ENCODE assay signal across 26 cellular contexts in genomic region chr3:50296721-50297383, GRCh38. TPM values are rescaled to one million over a fixed set of nuclear protein-coding genes. Genes with fewer than 3 reads are reported as not detected.
DNase-seq lines count a peak whose midpoint lies in the region; ATAC-seq and TF ChIP-seq lines count a peak whose summit lies in the region.
"Had no signal": no experiment of that assay in that cellular context is flagged by ENCODE, and none has a peak within 500 bp of the region (broad histone marks: within the 10 kb centered on the region; RNA-seq: fewer than 3 reads in every experiment).

No MANE protein-coding gene starts in this region.

- H3K27me3 ChIP-seq in left ventricle myocardium inferior (ENCODE audit: low read depth) (no peaks in the 10 kb centered on the region), aorta (ENCODE audit: control insufficient read depth in 1 of 2, insufficient read depth in 2 of 2, low read length in 1 of 2) (no peaks in the 10 kb centered on the region)
- H3K27me3 ChIP-seq: colonic mucosa, upper lobe of left lung had no signal

- intact Hi-C loops in left ventricle myocardium inferior (cut with micrococcal nuclease) (no loop called here), Right ventricle myocardium superior (cut with DNase I) (no loop called here), aorta (cut with DNase I) (no loop called here)

- H3K4me3 ChIP-seq in left ventricle myocardium inferior (no peak overlapping the region), aorta (ENCODE audit: low read length in 2 of 2) (no peak overlapping the region)
- H3K4me3 ChIP-seq: colonic mucosa, lower lobe of right lung, upper lobe of left lung had no signal

- peak overlapping the region; percentile 99 for H3K27ac Mint-ChIP-seq in T-helper 2 cell treated with Interferon-gamma antibody and Interleukin-4, amounts not matched to agents 5 μg/mL and 100 μg/mL, for 36 hours
- peak overlapping the region in 5 of 6 donors; percentile 7 to 95 (median 31) for H3K27ac Mint-ChIP-seq in immature natural killer cell
- H3K27ac Mint-ChIP-seq: WTC11 had no signal

- no peak for TF ChIP-seq CTCF in left ventricle myocardium inferior (IDR thresholded peaks at IDR 0.05; ENCODE audit: borderline replicate concordance)

- H3K36me3 ChIP-seq in left ventricle myocardium inferior (peaks cover 10% of the 10 kb centered on the region), aorta (ENCODE audit: control insufficient read depth in 1 of 2, insufficient read depth in 2 of 2, low read length in 1 of 2) (no peaks in the 10 kb centered on the region)
- H3K36me3 ChIP-seq: colonic mucosa, lower lobe of right lung had no signal

- H3K9me3 ChIP-seq in left ventricle myocardium inferior (replicated peaks) (no peaks in the 10 kb centered on the region), aorta (ENCODE audit: control insufficient read depth, low read length) (no peaks in the 10 kb centered on the region)
- H3K9me3 ChIP-seq: colonic mucosa, lower lobe of right lung, upper lobe of left lung had no signal

- H3K4me3 Mint-ChIP-seq in T-helper 2 cell treated with Interferon-gamma antibody and Interleukin-4, amounts not matched to agents 5 μg/mL and 100 μg/mL, for 36 hours, result peak overlapping the region; percentile 52
- peak overlapping the region in 1 of 5 donors; percentile 92 for H3K4me3 Mint-ChIP-seq in immature natural killer cell
- H3K4me3 Mint-ChIP-seq: WTC11 had no signal

- WGBS in aorta, 2 donors, result 92% methylated on average over 15 to 18 of the region's 18 CpGs

- no peaks in the 10 kb centered on the region for H3K9me3 Mint-ChIP-seq in T-helper 2 cell treated with Interferon-gamma antibody and Interleukin-4, amounts not matched to agents 5 μg/mL and 100 μg/mL, for 36 hours
- no peaks in the 10 kb centered on the region for H3K9me3 Mint-ChIP-seq in immature natural killer cell
- H3K9me3 Mint-ChIP-seq: WTC11 had no signal

- H3K27me3 Mint-ChIP-seq in T-helper 2 cell treated with Interferon-gamma antibody and Interleukin-4, amounts not matched to agents 5 μg/mL and 100 μg/mL, for 36 hours (ENCODE audit: low read depth), result no peaks in the 10 kb centered on the region
- peaks cover 0 to 7% (median 3%) of the 10 kb centered on the region in 3 donors for H3K27me3 Mint-ChIP-seq in immature natural killer cell (ENCODE audit: low read depth in 3 of 3)

- H3K4me1 Mint-ChIP-seq in T-helper 2 cell treated with Interferon-gamma antibody and Interleukin-4, amounts not matched to agents 5 μg/mL and 100 μg/mL, for 36 hours (ENCODE audit: low read depth), result peaks cover 29% of the 10 kb centered on the region
- H3K4me1 Mint-ChIP-seq in immature natural killer cell, result peaks cover 38 to 40% of the 10 kb centered on the region in 2 donors

- H3K36me3 Mint-ChIP-seq in T-helper 2 cell treated with Interferon-gamma antibody and Interleukin-4, amounts not matched to agents 5 μg/mL and 100 μg/mL, for 36 hours (ENCODE audit: low read depth), result peaks cover 2% of the 10 kb centered on the region
- no peaks in the 10 kb centered on the region for H3K36me3 Mint-ChIP-seq in immature natural killer cell
- H3K36me3 Mint-ChIP-seq: WTC11 had no signal

- no peak for DNase-seq in T-helper 2 cell treated with Interferon-gamma antibody and Interleukin-4, amounts not matched to agents 5 μg/mL and 100 μg/mL, for 36 hours (ENCODE audit: low spot score)
- DNase-seq in T-helper 2 cell, result no peak
- peak; percentile 13 for DNase-seq in left ventricle myocardium inferior
- DNase-seq in Right ventricle myocardium superior, result no peak
- no peak for DNase-seq in immature natural killer cell
- peak; percentile 54 to 76 for DNase-seq in aorta
- DNase-seq in glomerular visceral epithelial cell (ENCODE audit: extremely low spot score), result no peak
- DNase-seq: colonic mucosa; kidney; lower lobe of right lung; NCI-H1092; NCI-H2029 treated with DMSO at 0.1 percent for 48 hours; NCI-H82; small intestine; stimulated activated CD4-positive, alpha-beta T cell treated with anti-CD3 and anti-CD28 coated beads, Interleukin-1b, Interleukin-23, amount 100 ng/mL, for 48 hours; T1000; upper lobe of left lung had no signal

- no peak for ATAC-seq in Right ventricle myocardium superior (ENCODE audit: poor library complexity)
- ATAC-seq in aorta (ENCODE audit: low FRiP score), result no peak
- ATAC-seq in GM21786 (IDR thresholded peaks at IDR 0.05; ENCODE audit: unreplicated experiment), result no peak
- ATAC-seq: lower lobe of right lung, SK-N-SH treated with all-trans-retinoic acid at 6 μM for 48 hours, WTC11 had no signal

- peaks cover 53% of the 10 kb centered on the region for H3K4me1 ChIP-seq in left ventricle myocardium inferior
- H3K4me1 ChIP-seq in aorta (ENCODE audit: control insufficient read depth in 1 of 2, insufficient read depth in 2 of 2, low read length in 2 of 2), result no peaks in the 10 kb centered on the region

- H3K27ac ChIP-seq in left ventricle myocardium inferior (replicated peaks) (no peak overlapping the region), aorta (ENCODE audit: low read depth in 1 of 2, low read length in 2 of 2) (no peak overlapping the region)
- H3K27ac ChIP-seq: 22Rv1, colonic mucosa had no signal

RNA-seq across cellular contexts. Expression of gene HYAL3, which starts 2.4 kb away (rescaled TPM):
- total RNA-seq in left ventricle myocardium inferior (1.2 TPM), Right ventricle myocardium superior (1.2 TPM), aorta (1 to 10 TPM; 2.2 to 2.9 TPM)
- polyA plus RNA-seq in immature natural killer cell (1 to 10 TPM; 1.5 to 2.4 (median 2.2) TPM), aorta (1 to 10 TPM in 1 of 2 donors, under 1 TPM in 1; 0.63 to 5.1 TPM)

RNA-seq across cellular contexts. Expression of gene NAA80, which starts 2.4 kb away (rescaled TPM):
- total RNA-seq in left ventricle myocardium inferior (5.3 TPM), Right ventricle myocardium superior (6.3 TPM), aorta (10 to 100 TPM; 10.3 to 13.3 TPM)
- polyA plus RNA-seq in immature natural killer cell (10 to 100 TPM in 2 of 3 donors, 1 to 10 TPM in 1; 4.7 to 13.4 (median 10.5) TPM), aorta (10 to 100 TPM in 1 of 2 donors, 1 to 10 TPM in 1; 2.8 to 16.9 TPM)

RNA-seq across cellular contexts. Expression of gene IFRD2, which starts 4.6 kb away (rescaled TPM):
- total RNA-seq in left ventricle myocardium inferior (54.9 TPM), Right ventricle myocardium superior (70.1 TPM), aorta (10 to 100 TPM; 46.8 to 58.8 TPM)
- polyA plus RNA-seq in immature natural killer cell (10 to 100 TPM; 38.0 to 54.3 (median 51.3) TPM), aorta (10 to 100 TPM; 34.6 to 47.1 TPM)

RNA-seq across cellular contexts. Expression of gene HYAL1, which starts 6.5 kb away (rescaled TPM):
- total RNA-seq in left ventricle myocardium inferior (52.2 TPM), Right ventricle myocardium superior (66.5 TPM), aorta (1 to 10 TPM; 6.9 to 9.3 TPM)
- polyA plus RNA-seq in immature natural killer cell (under 1 TPM in 2 of 3 donors, not detected in 1; 0.18 to 0.57 TPM), aorta (1 to 10 TPM; 1.6 TPM)
- total RNA-seq: mononuclear cell had no signal

RNA-seq across cellular contexts. Expression of gene LSMEM2, which starts 18.0 kb away (rescaled TPM):
- 27.7 TPM for total RNA-seq in left ventricle myocardium inferior
- 29.6 TPM for total RNA-seq in Right ventricle myocardium superior
- not detected for polyA plus RNA-seq in immature natural killer cell
- under 1 TPM in 1 of 2 donors, not detected in 1; 0.51 TPM for total RNA-seq in aorta
- polyA plus RNA-seq in aorta, result 1 to 10 TPM in 1 of 2 donors, not detected in 1; 1.3 TPM
- total RNA-seq: colonic mucosa, fibroblast of lung, glomerular endothelial cell, lower lobe of right lung, mononuclear cell, OCI-LY7, subcutaneous adipose tissue had no signal
- polyA plus RNA-seq: fibroblast of lung had no signal

Comparison
In these comparisons a context has a peak if more than half of its experiments do, and no peak if none do; other contexts are left out.
1. DNase-seq: peak in left ventricle myocardium inferior (single experiment) and aorta (2 of 2); none in T-helper 2 cell treated with Interferon-gamma antibody and Interleukin-4, amounts not matched to agents 5 μg/mL and 100 μg/mL, for 36 hours (single experiment), T-helper 2 cell (0 of 5), Right ventricle myocardium superior (single experiment), immature natural killer cell (0 of 3) and glomerular visceral epithelial cell (single experiment).